Comparison of ENCODE assay signal across 29 cellular contexts in genomic region chr7:91169819-91170218, GRCh38.
DNase-seq lines count a peak whose midpoint lies in the region; ATAC-seq, FAIRE-seq and TF ChIP-seq lines count a peak whose summit lies in the region.
"Had no signal": no experiment of that assay in that cellular context is flagged by ENCODE, and none has a peak within 500 bp of the region (broad histone marks: within the 10 kb centered on the region; RNA-seq: fewer than 3 reads in every experiment).

No MANE protein-coding gene starts in this region.

- no peaks in the 10 kb centered on the region for H3K27me3 ChIP-seq in HAP-1 (ENCODE audit: low read depth)
- H3K27me3 ChIP-seq: sigmoid colon had no signal

- no peaks in the 10 kb centered on the region for H3K36me3 ChIP-seq in HAP-1 (replicated peaks)
- H3K36me3 ChIP-seq: sigmoid colon had no signal

- H3K9me3 ChIP-seq in HAP-1, result no peaks in the 10 kb centered on the region
- H3K9me3 ChIP-seq: sigmoid colon had no signal

- in situ Hi-C loops in HAP-1 (cut with MboI; ENCODE audit: low sequenced_read_pairs), result no loop called here

- no peak overlapping the region for H3K27ac Mint-ChIP-seq in WTC11
- no peak overlapping the region for H3K27ac Mint-ChIP-seq in activated naive CD4-positive, alpha-beta T cell treated with anti-CD3 and anti-CD28 coated beads, Interleukin-2, amount 10 ng/mL, durations not matched to agents 7 days and 5 days
- H3K27ac Mint-ChIP-seq: activated B cell treated with CpG ODN at 0.5 μM for 24 hours; activated CD8-positive, alpha-beta T cell treated with anti-CD3 and anti-CD28 coated beads for 36 hours; CD4-positive, alpha-beta T cell; memory B cell; natural killer cell; T-helper 2 cell treated with Interferon-gamma antibody and Interleukin-4, amounts not matched to agents 5 μg/mL and 100 μg/mL, for 36 hours had no signal

- peaks cover 16% of the 10 kb centered on the region for H3K36me3 Mint-ChIP-seq in WTC11
- no peaks in the 10 kb centered on the region for H3K36me3 Mint-ChIP-seq in activated naive CD4-positive, alpha-beta T cell treated with anti-CD3 and anti-CD28 coated beads, Interleukin-2, amount 10 ng/mL, durations not matched to agents 7 days and 5 days
- H3K36me3 Mint-ChIP-seq: natural killer cell had no signal

- POLR2A ChIA-PET in WTC11 (lab: Charles Lee), result no interaction called here

- H3K9me3 Mint-ChIP-seq in WTC11, result peaks cover 18% of the 10 kb centered on the region
- no peaks in the 10 kb centered on the region for H3K9me3 Mint-ChIP-seq in activated naive CD4-positive, alpha-beta T cell treated with anti-CD3 and anti-CD28 coated beads, Interleukin-2, amount 10 ng/mL, durations not matched to agents 7 days and 5 days
- H3K9me3 Mint-ChIP-seq: activated B cell treated with CpG ODN at 0.5 μM for 24 hours; activated CD8-positive, alpha-beta T cell treated with anti-CD3 and anti-CD28 coated beads for 36 hours; CD4-positive, alpha-beta T cell; memory B cell; stimulated activated naive B cell treated with anti-CD40 and anti-IgM and Interleukin-4, amounts not matched to agents 10 μg/mL and 1 μg/mL and 100 μg/mL, for 72 hours; T-helper 2 cell treated with Interferon-gamma antibody and Interleukin-4, amounts not matched to agents 5 μg/mL and 100 μg/mL, for 36 hours had no signal

- no peak for TF ChIP-seq CTCF in WTC11 (IDR thresholded peaks at IDR 0.05)

- peak; percentile 28 for FAIRE-seq in GM19239 (lab: Jason Lieb, UNC)
- FAIRE-seq: K562 had no signal

- ATAC-seq in WTC11, result peak; percentile 67
- ATAC-seq: activated CD8-positive, alpha-beta T cell treated with anti-CD3 and anti-CD28 coated beads for 36 hours; esophagus mucosa; left cardiac atrium; natural killer cell; stimulated activated naive B cell treated with anti-CD40 and anti-IgM and Interleukin-4, amounts not matched to agents 10 μg/mL and 1 μg/mL and 100 μg/mL, for 72 hours had no signal

- H3K4me3 Mint-ChIP-seq in WTC11, result no peak overlapping the region
- H3K4me3 Mint-ChIP-seq in activated naive CD4-positive, alpha-beta T cell treated with anti-CD3 and anti-CD28 coated beads, Interleukin-2, amount 10 ng/mL, durations not matched to agents 7 days and 5 days, result no peak overlapping the region
- H3K4me3 Mint-ChIP-seq: activated B cell treated with CpG ODN at 0.5 μM for 24 hours; activated CD8-positive, alpha-beta T cell treated with anti-CD3 and anti-CD28 coated beads for 36 hours; CD4-positive, alpha-beta T cell; memory B cell; natural killer cell; stimulated activated naive B cell treated with anti-CD40 and anti-IgM and Interleukin-4, amounts not matched to agents 10 μg/mL and 1 μg/mL and 100 μg/mL, for 72 hours; T-helper 2 cell treated with Interferon-gamma antibody and Interleukin-4, amounts not matched to agents 5 μg/mL and 100 μg/mL, for 36 hours had no signal

- no peak overlapping the region for H3K4me3 ChIP-seq in HAP-1
- H3K4me3 ChIP-seq: K562, sigmoid colon had no signal

- CTCF ChIA-PET in WTC11 (lab: Charles Lee), result no interaction called here
- CTCF ChIA-PET in activated naive CD4-positive, alpha-beta T cell treated with anti-CD3 and anti-CD28 coated beads, Interleukin-2, amount 10 ng/mL, durations not matched to agents 7 days and 5 days (lab: Charles Lee), result no interaction called here

- no peak for DNase-seq in GM19239 (ENCODE audit: insufficient read length, low spot score)
- peak; percentile 20 for DNase-seq in NCI-H1417 treated with DMSO at 0.1 percent for 48 hours (lab: John Stamatoyannopoulos, UW)
- no peak for DNase-seq in WTC11 (ENCODE audit: low spot score)
- DNase-seq in iPS-NIHi7 (ENCODE audit: extremely low spot score), result peak; percentile 31
- DNase-seq in HAP-1 (ENCODE audit: low spot score in 2 of 2), result no peak
- DNase-seq in T-helper 1 cell, result no peak
- DNase-seq in NCI-H187 (lab: John Stamatoyannopoulos, UW), result no peak
- DNase-seq in activated naive CD4-positive, alpha-beta T cell treated with anti-CD3 and anti-CD28 coated beads, Interleukin-2, amount 10 ng/mL, durations not matched to agents 7 days and 5 days, result no peak
- DNase-seq: activated B cell treated with CpG ODN at 0.5 μM for 24 hours; activated CD8-positive, alpha-beta T cell treated with anti-CD3 and anti-CD28 coated beads for 36 hours; activated naive CD4-positive, alpha-beta T cell; activated T-cell treated with anti-CD3 and anti-CD28 coated beads, Interleukin-2, amount 50 U/mL, for 1 hour; amniotic stem cell; CD4-positive, alpha-beta T cell; central memory CD4-positive, alpha-beta T cell; DMS53; GF-D8; GOT3; left cardiac atrium; natural killer cell; NCI-H2107; NK-92 treated with Interleukin-12 subunit alpha and Interleukin-12 subunit beta, amount 100 ng/mL, for 24 hours; sigmoid colon; stimulated activated CD4-positive, alpha-beta T cell treated with anti-CD3 and anti-CD28 coated beads, Interleukin-1b, Interleukin-23, amount 100 ng/mL, for 48 hours; stimulated activated naive B cell treated with anti-CD40 and anti-IgM and Interleukin-4, amounts not matched to agents 10 μg/mL and 1 μg/mL and 100 μg/mL, for 72 hours had no signal

- peaks cover 28% of the 10 kb centered on the region for H3K27me3 Mint-ChIP-seq in WTC11 (ENCODE audit: low read depth)
- no peaks in the 10 kb centered on the region for H3K27me3 Mint-ChIP-seq in activated naive CD4-positive, alpha-beta T cell treated with anti-CD3 and anti-CD28 coated beads, Interleukin-2, amount 10 ng/mL, durations not matched to agents 7 days and 5 days
- H3K27me3 Mint-ChIP-seq: activated B cell treated with CpG ODN at 0.5 μM for 24 hours; activated CD8-positive, alpha-beta T cell treated with anti-CD3 and anti-CD28 coated beads for 36 hours; CD4-positive, alpha-beta T cell; memory B cell; stimulated activated naive B cell treated with anti-CD40 and anti-IgM and Interleukin-4, amounts not matched to agents 10 μg/mL and 1 μg/mL and 100 μg/mL, for 72 hours had no signal

- peaks cover 23% of the 10 kb centered on the region for H3K4me1 Mint-ChIP-seq in WTC11
- no peaks in the 10 kb centered on the region for H3K4me1 Mint-ChIP-seq in activated naive CD4-positive, alpha-beta T cell treated with anti-CD3 and anti-CD28 coated beads, Interleukin-2, amount 10 ng/mL, durations not matched to agents 7 days and 5 days
- H3K4me1 Mint-ChIP-seq: natural killer cell had no signal

- H3K4me1 ChIP-seq in HAP-1, result peaks cover 4% of the 10 kb centered on the region

TF ChIP-seq in WTC11, 78 proteins besides CTCF, POLR2A, EP300 and RAD21:
- TF ChIP-seq USF1 (CRISPR knock-in tag; IDR thresholded peaks at IDR 0.05), result no peak
- no peak for TF ChIP-seq E2F4 (CRISPR knock-in tag; IDR thresholded peaks at IDR 0.05; ENCODE audit: borderline replicate concordance, low read depth)
- no peak for TF ChIP-seq IRF2 (CRISPR knock-in tag; IDR thresholded peaks at IDR 0.05; ENCODE audit: borderline replicate concordance, low read depth)

Comparison
In these comparisons a context has a peak if more than half of its experiments do, and no peak if none do; other contexts are left out.
1. DNase-seq: peak in NCI-H1417 treated with DMSO at 0.1 percent for 48 hours (single experiment) and iPS-NIHi7 (single experiment); none in GM19239 (single experiment), WTC11 (single experiment), HAP-1 (0 of 2), T-helper 1 cell (0 of 5), NCI-H187 (0 of 2) and activated naive CD4-positive, alpha-beta T cell treated with anti-CD3 and anti-CD28 coated beads, Interleukin-2, amount 10 ng/mL, durations not matched to agents 7 days and 5 days (single experiment).